In the genomic region with DNA sequence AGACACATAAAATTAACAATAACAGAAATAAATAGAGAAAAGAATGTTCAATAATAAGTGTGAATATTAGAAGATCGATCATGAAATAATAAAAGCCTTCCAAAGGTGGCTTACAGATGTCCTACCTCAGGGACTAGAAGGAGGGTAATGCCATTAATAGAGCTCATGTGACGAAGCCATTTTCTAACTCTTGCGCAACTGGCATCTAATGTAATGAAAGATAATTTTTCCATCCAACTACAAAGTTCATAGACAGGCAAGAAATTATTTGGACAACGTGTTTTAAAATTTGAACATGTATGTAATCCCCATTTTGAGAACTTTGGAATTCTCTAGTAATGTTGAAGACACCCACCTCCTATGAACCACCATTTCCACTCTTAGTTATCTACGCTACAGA, we compare ENCODE assay signal across 31 cellular contexts.
"Had no signal": no experiment of that assay in that cellular context is flagged by ENCODE, and none has a peak within 500 bp of the region (broad histone marks: within the 10 kb centered on the region; RNA-seq: fewer than 3 reads in every experiment).

No MANE protein-coding gene starts in this region.

- H3K4me3 ChIP-seq: neural progenitor cell, ovary, psoas muscle, skin epidermis, smooth muscle cell, spleen, suprapubic skin, testis, tibial artery, transverse colon, upper lobe of right lung, uterus had no signal

- H3K4me2 ChIP-seq: neural progenitor cell, smooth muscle cell had no signal

- H3K27ac ChIP-seq: neural progenitor cell, ovary, parathyroid adenoma, psoas muscle, skin epidermis, spleen, suprapubic skin, testis, tibial artery, transverse colon, upper lobe of right lung, uterus had no signal

- H3K9ac ChIP-seq: neural progenitor cell, parathyroid adenoma had no signal

- H3K36me3 Mint-ChIP-seq: neural progenitor cell; stimulated activated memory B cell treated with anti-CD40 and anti-IgM and Interleukin-4, amounts not matched to agents 10 μg/mL and 1 μg/mL and 100 μg/mL, for 72 hours; type B pancreatic cell had no signal

- H3K4me3 Mint-ChIP-seq: natural killer cell; nephron; neural progenitor cell; stimulated activated memory B cell treated with anti-CD40 and anti-IgM and Interleukin-4, amounts not matched to agents 10 μg/mL and 1 μg/mL and 100 μg/mL, for 72 hours; stimulated activated naive CD8-positive, alpha-beta T cell treated with anti-CD3 and anti-CD28 coated beads, Interleukin-15, amount 100 ng/mL, for 72 hours; type B pancreatic cell had no signal

- H3K36me3 ChIP-seq: neural progenitor cell, ovary, spleen, suprapubic skin, tibial artery, transverse colon, upper lobe of right lung, uterus had no signal

- ATAC-seq: natural killer cell; psoas muscle; right cardiac atrium; sciatic nerve; stimulated activated memory B cell treated with anti-CD40 and anti-IgM and Interleukin-4, amounts not matched to agents 10 μg/mL and 1 μg/mL and 100 μg/mL, for 72 hours; stimulated activated naive CD8-positive, alpha-beta T cell treated with anti-CD3 and anti-CD28 coated beads, Interleukin-15, amount 100 ng/mL, for 72 hours; stimulated activated naive CD8-positive, alpha-beta T cell treated with anti-CD3 and anti-CD28 coated beads, Interleukin-15, Interleukin-2, amounts not matched to agents 100 U/mL and 50 U/mL, for 24 hours; upper lobe of right lung had no signal

- H3K27ac Mint-ChIP-seq: natural killer cell; nephron; neural progenitor cell; progenitor cell of endocrine pancreas; stimulated activated memory B cell treated with anti-CD40 and anti-IgM and Interleukin-4, amounts not matched to agents 10 μg/mL and 1 μg/mL and 100 μg/mL, for 72 hours; stimulated activated naive CD8-positive, alpha-beta T cell treated with anti-CD3 and anti-CD28 coated beads, Interleukin-15, amount 100 ng/mL, for 72 hours; type B pancreatic cell had no signal

- H2AFZ ChIP-seq: neural progenitor cell, parathyroid adenoma had no signal

- H3K9me3 ChIP-seq: ovary, psoas muscle, suprapubic skin, testis, tibial artery, transverse colon, upper lobe of right lung, uterus had no signal

- H3K27me3 ChIP-seq: neural progenitor cell, ovary, spleen, suprapubic skin, testis, tibial artery, transverse colon, upper lobe of right lung, uterus had no signal

- H3K4me1 Mint-ChIP-seq: natural killer cell; neural progenitor cell; stimulated activated memory B cell treated with anti-CD40 and anti-IgM and Interleukin-4, amounts not matched to agents 10 μg/mL and 1 μg/mL and 100 μg/mL, for 72 hours; stimulated activated naive CD8-positive, alpha-beta T cell treated with anti-CD3 and anti-CD28 coated beads, Interleukin-15, amount 100 ng/mL, for 72 hours had no signal

- DNase-seq: natural killer cell; occipital lobe; ovary; posterior cingulate gyrus; psoas muscle; right cardiac atrium; spleen; stimulated activated CD4-positive, alpha-beta T cell treated with anti-CD3 and anti-CD28 coated beads, Interleukin-12 subunit alpha, Interleukin-12 subunit beta, amount 100 ng/mL, for 4 hours; stimulated activated CD4-positive, alpha-beta T cell treated with anti-CD3 and anti-CD28 coated beads, Interleukin-1b, Interleukin-23, amount 100 ng/mL, for 48 hours; stimulated activated CD4-positive, alpha-beta T cell treated with anti-CD3 and anti-CD28 coated beads, Interleukin-4, amount 100 ng/mL, for 1 hour; stimulated activated CD4-positive, alpha-beta T cell treated with anti-CD3 and anti-CD28 coated beads, Interleukin-4, amount 100 ng/mL, for 4 hours; stimulated activated CD8-positive, alpha-beta memory T cell treated with anti-CD3 and anti-CD28 coated beads, Interleukin-4, amount 100 ng/mL, for 48 hours; stimulated activated naive CD4-positive, alpha-beta T cell; stimulated activated naive CD8-positive, alpha-beta T cell treated with anti-CD3 and anti-CD28 coated beads, Interleukin-15, amount 100 ng/mL, for 72 hours; stimulated activated naive CD8-positive, alpha-beta T cell treated with anti-CD3 and anti-CD28 coated beads, Interleukin-15, Interleukin-2, amounts not matched to agents 100 U/mL and 50 U/mL, for 24 hours; substantia nigra; testis; tibial artery; transverse colon; upper lobe of right lung; uterus had no signal

- H3K27me3 Mint-ChIP-seq: progenitor cell of endocrine pancreas; stimulated activated memory B cell treated with anti-CD40 and anti-IgM and Interleukin-4, amounts not matched to agents 10 μg/mL and 1 μg/mL and 100 μg/mL, for 72 hours; stimulated activated naive CD8-positive, alpha-beta T cell treated with anti-CD3 and anti-CD28 coated beads, Interleukin-15, amount 100 ng/mL, for 72 hours; type B pancreatic cell had no signal

- H3K9me3 Mint-ChIP-seq: stimulated activated naive CD8-positive, alpha-beta T cell treated with anti-CD3 and anti-CD28 coated beads, Interleukin-15, amount 100 ng/mL, for 72 hours; type B pancreatic cell had no signal

- H3K79me2 ChIP-seq: parathyroid adenoma had no signal

- H3K4me1 ChIP-seq: neural progenitor cell, parathyroid adenoma, psoas muscle, spleen, suprapubic skin, testis, tibial artery, transverse colon, upper lobe of right lung, uterus had no signal
